Comparison of ENCODE assay signal across 1 cellular context in the genomic region with DNA sequence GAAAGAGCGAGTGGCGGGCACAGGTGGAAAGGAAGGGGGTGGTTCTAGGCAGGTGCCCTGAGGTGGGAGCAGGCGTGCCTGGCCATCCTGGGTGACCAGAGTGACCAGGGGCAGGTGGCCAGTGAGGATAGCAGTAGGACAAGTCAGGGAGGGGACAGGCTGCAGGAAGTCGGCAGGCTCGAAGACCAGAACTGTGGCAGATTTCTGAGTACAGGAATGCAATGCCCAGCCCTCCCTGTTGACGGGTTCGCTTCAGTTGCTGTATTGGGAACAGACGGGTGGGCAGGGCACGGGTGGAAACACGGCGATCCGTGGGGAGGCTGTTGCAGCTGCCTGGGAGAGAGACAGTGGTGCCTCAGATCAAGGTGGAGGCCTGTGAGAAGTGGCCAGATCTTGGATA.
TF ChIP-seq lines count a peak whose summit lies in the region.

No MANE protein-coding gene starts in this region.

TF ChIP-seq in GM23338, 12 proteins besides CTCF, POLR2A, EP300 and RAD21 (continued from another document):
- TF ChIP-seq, protein P1, sequence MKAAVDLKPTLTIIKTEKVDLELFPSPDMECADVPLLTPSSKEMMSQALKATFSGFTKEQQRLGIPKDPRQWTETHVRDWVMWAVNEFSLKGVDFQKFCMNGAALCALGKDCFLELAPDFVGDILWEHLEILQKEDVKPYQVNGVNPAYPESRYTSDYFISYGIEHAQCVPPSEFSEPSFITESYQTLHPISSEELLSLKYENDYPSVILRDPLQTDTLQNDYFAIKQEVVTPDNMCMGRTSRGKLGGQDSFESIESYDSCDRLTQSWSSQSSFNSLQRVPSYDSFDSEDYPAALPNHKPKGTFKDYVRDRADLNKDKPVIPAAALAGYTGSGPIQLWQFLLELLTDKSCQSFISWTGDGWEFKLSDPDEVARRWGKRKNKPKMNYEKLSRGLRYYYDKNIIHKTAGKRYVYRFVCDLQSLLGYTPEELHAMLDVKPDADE (IDR thresholded peaks at IDR 0.05) = no peak
- TF ChIP-seq STAT1 (IDR thresholded peaks at IDR 0.05; ENCODE audit: unreplicated experiment) (no peak), ZNF114 (CRISPR knock-in tag; IDR thresholded peaks at IDR 0.05) (no peak)
